ENCODE assay signal across 14 cellular contexts in genomic region chr19:36142046-36142445, GRCh38. TPM values are rescaled to one million over a fixed set of nuclear protein-coding genes. Genes with fewer than 3 reads are reported as not detected.
DNase-seq lines count a peak whose midpoint lies in the region; ATAC-seq, FAIRE-seq and TF ChIP-seq lines count a peak whose summit lies in the region.
"Had no signal": no experiment of that assay in that cellular context is flagged by ENCODE, and none has a peak within 500 bp of the region (broad histone marks: within the 10 kb centered on the region; RNA-seq: fewer than 3 reads in every experiment).

No MANE protein-coding gene starts in this region.

- H3K4me1 ChIP-seq in A549 (peaks cover 23% of the 10 kb centered on the region), GM23338 (ENCODE audit: insufficient read depth) (no peaks in the 10 kb centered on the region; the same call in 1 of the 2 replicates), breast epithelium (peaks cover 0 to 4% of the 10 kb centered on the region in 2 donors)

- peaks cover 52% of the 10 kb centered on the region for H3K36me3 Mint-ChIP-seq in GM23338 (ENCODE audit: low read depth)
- H3K36me3 Mint-ChIP-seq in naive thymus-derived CD8-positive, alpha-beta T cell = peaks cover 0 to 50% (median 13%) of the 10 kb centered on the region in 3 donors

- peak overlapping the region; percentile 100 for H3K4me3 Mint-ChIP-seq in GM23338
- peak overlapping the region in 4 of 10 donors; percentile 93 to 96 (median 95) for H3K4me3 Mint-ChIP-seq in naive thymus-derived CD8-positive, alpha-beta T cell

- H3K27ac Mint-ChIP-seq in GM23338 = peak overlapping the region; percentile 93; the same call in 1 of the 2 replicates
- H3K27ac Mint-ChIP-seq in naive thymus-derived CD8-positive, alpha-beta T cell = peak overlapping the region in 8 of 10 donors; percentile 52 to 97 (median 93)

- TF ChIP-seq POLR2A in A549 (IDR thresholded peaks at IDR 0.05; ENCODE audit: low read length) = no peak
- TF ChIP-seq POLR2A in breast epithelium (IDR thresholded peaks at IDR 0.05) = no peak

- H3F3A ChIP-seq in GM23338 (replicated peaks; ENCODE audit: low read depth) = peaks cover 9% of the 10 kb centered on the region; the same call in 1 of the 2 replicates

- ATAC-seq in A549 (no peak), GM23338 (no peak), HG02885 (IDR thresholded peaks at IDR 0.05; ENCODE audit: poor library complexity, unreplicated experiment) (no peak), HG03520 (IDR thresholded peaks at IDR 0.05; ENCODE audit: unreplicated experiment) (no peak)
- ATAC-seq in naive thymus-derived CD8-positive, alpha-beta T cell = no peak
- ATAC-seq: pancreas had no signal

- no peak for DNase-seq in A549 (ENCODE audit: low read depth in 1 of 2, low spot score in 1 of 2)
- DNase-seq in GM23338 (ENCODE audit: low spot score) = no peak
- no peak for DNase-seq in breast epithelium (ENCODE audit: low spot score in 2 of 2)
- no peak for DNase-seq in naive thymus-derived CD8-positive, alpha-beta T cell
- DNase-seq in NCI-H2081 (lab: John Stamatoyannopoulos, UW) = no peak
- no peak for DNase-seq in SHP77 treated with DMSO at 0.1 percent for 48 hours (lab: John Stamatoyannopoulos, UW)
- DNase-seq: kidney; NCI-H774; stimulated activated CD4-positive, alpha-beta T cell treated with anti-CD3 and anti-CD28 coated beads, Interleukin-4, amount 100 ng/mL, for 4 hours had no signal

- no peak for TF ChIP-seq RAD21 in A549 (conservative IDR thresholded peaks at IDR 0.05 in 1 of 2, IDR thresholded peaks at IDR 0.05 in 1 of 2)

- H3K27me3 Mint-ChIP-seq in GM23338 (ENCODE audit: insufficient read depth, low read depth, poor library complexity) = peaks cover 8% of the 10 kb centered on the region
- no peaks in the 10 kb centered on the region for H3K27me3 Mint-ChIP-seq in naive thymus-derived CD8-positive, alpha-beta T cell

- FAIRE-seq in A549 (lab: Jason Lieb, UNC) = no peak
- FAIRE-seq: kidney, pancreas had no signal

- no peaks in the 10 kb centered on the region for H3K9me2 ChIP-seq in GM23338 (ENCODE audit: insufficient read depth)

- WGBS in A549 (ENCODE audit: missing lambda C conversion rate) = 95% methylated on average over 14 of the region's 14 CpGs

- peaks cover 11% of the 10 kb centered on the region for H3K4me1 Mint-ChIP-seq in GM23338
- H3K4me1 Mint-ChIP-seq in naive thymus-derived CD8-positive, alpha-beta T cell = peaks cover 15 to 19% (median 19%) of the 10 kb centered on the region in 4 donors

- POLR2A ChIA-PET in A549 (lab: Yijun Ruan, JAX) = no interaction called here
- POLR2A ChIA-PET in naive thymus-derived CD8-positive, alpha-beta T cell (lab: Charles Lee) = no interaction called here

- H3K4me2 ChIP-seq in A549 (peak overlapping the region; percentile 69), GM23338 (peak overlapping the region; percentile 62)

- H3K27me3 ChIP-seq in GM23338 (ENCODE audit: insufficient read depth) = no peaks in the 10 kb centered on the region
- no peaks in the 10 kb centered on the region for H3K27me3 ChIP-seq in breast epithelium
- H3K27me3 ChIP-seq: pancreas had no signal

- H3K27ac ChIP-seq in A549 = no peak overlapping the region
- no peak overlapping the region for H3K27ac ChIP-seq in GM23338 (ENCODE audit: low read depth)
- H3K27ac ChIP-seq in breast epithelium = peak overlapping the region; percentile 97 to 100
- H3K27ac ChIP-seq: pancreas had no signal

- no peak overlapping the region for H3K4me3 ChIP-seq in A549
- H3K4me3 ChIP-seq in GM23338 = peak overlapping the region; percentile 100
- H3K4me3 ChIP-seq in breast epithelium = no peak overlapping the region

- CTCF ChIA-PET in A549 (lab: Yijun Ruan, JAX) = interaction anchor here (1.2 to 7.1 kb wide), 5 partner anchors 11 to 41 kb away, joined by 3 to 61 read pairs (median 9); no protein-coding TSS in a partner anchor

- TF ChIP-seq CTCF in A549 (IDR thresholded peaks at IDR 0.05) (no peak), GM23338 (conservative IDR thresholded peaks at IDR 0.05; ENCODE audit: low read depth in 2 of 2) (no peak), breast epithelium (IDR thresholded peaks at IDR 0.05) (no peak)

- no peak overlapping the region for H2AFZ ChIP-seq in GM23338

- H3K79me2 ChIP-seq in GM23338 (replicated peaks; ENCODE audit: insufficient read depth) = peaks cover 6% of the 10 kb centered on the region

- peaks cover 22% of the 10 kb centered on the region for H3K36me3 ChIP-seq in GM23338 (ENCODE audit: insufficient read depth)
- peaks cover 5% of the 10 kb centered on the region for H3K36me3 ChIP-seq in breast epithelium

- peaks cover 8% of the 10 kb centered on the region; the same call in 1 of the 2 replicates for H4K20me1 ChIP-seq in GM23338 (replicated peaks; ENCODE audit: insufficient read depth)

- H3K9me3 Mint-ChIP-seq in GM23338 = no peaks in the 10 kb centered on the region
- peaks cover 0 to 2% (median 0%) of the 10 kb centered on the region in 9 donors for H3K9me3 Mint-ChIP-seq in naive thymus-derived CD8-positive, alpha-beta T cell

- intact Hi-C loops in breast epithelium (cut with DNase I; ENCODE audit: low total_unique reads) = loop anchor here (5.0 kb wide), 1 partner anchor 875 kb away; the partner anchor contains the start of gene USF2

- no peak for TF ChIP-seq EP300 in A549 (IDR thresholded peaks at IDR 0.05)

- H3K9me3 ChIP-seq in A549 (no peaks in the 10 kb centered on the region), breast epithelium (no peaks in the 10 kb centered on the region)
- H3K9me3 ChIP-seq: pancreas, thoracic aorta had no signal

TF ChIP-seq in A549, 52 proteins besides CTCF, POLR2A, EP300 and RAD21 (continues in another document):
- no peak for TF ChIP-seq SMC3 (IDR thresholded peaks at IDR 0.05)
- TF ChIP-seq RARB (CRISPR knock-in tag; IDR thresholded peaks at IDR 0.05) = no peak

TF ChIP-seq in GM23338, 12 proteins besides CTCF, POLR2A, EP300 and RAD21 (continues in another document):
- TF ChIP-seq NANOG (IDR thresholded peaks at IDR 0.05; ENCODE audit: borderline replicate concordance) = no peak

RNA-seq across cellular contexts. Expression of gene CAPNS1, which starts 2.2 kb away (rescaled TPM):
- polyA plus RNA-seq in A549 (2011; rRNA removed) = 1,014 and 1,236 TPM in 2 replicates
- polyA plus RNA-seq in A549 (2012; cell fraction: cytosol; rRNA removed) = 1,125 and 1,682 TPM in 2 replicates
- polyA plus RNA-seq in A549 (2012; cell fraction: nucleus; rRNA removed) = 829 and 1,189 TPM in 2 replicates
- 1,540 to 1,639 TPM (median 1,551 TPM) in 3 replicates for polyA plus RNA-seq in A549 (2017; fragmentation: RNase III; extraction: RNeasy Plus Mini Kit Qiagen cat#74134 plus additional on column Dnase treatment)
- polyA minus RNA-seq in A549 (2011; rRNA and poly(A)+ RNA removed) = 1,088 and 1,267 TPM in 2 replicates
- total RNA-seq in GM23338 (2014; rRNA removed; shearing (Covaris generic)) = 112 and 123 TPM in 2 replicates
- polyA plus RNA-seq in GM23338 (2016; fragmentation: Nextera tagmentation; extraction: Ambion mirVana) = 227 and 230 TPM in 2 replicates
- 100 to 1,000 TPM; 144 to 286 (median 200) TPM for total RNA-seq in breast epithelium
- total RNA-seq in naive thymus-derived CD8-positive, alpha-beta T cell = 100 to 1,000 TPM; 228 to 239 TPM
- 100 to 1,000 TPM in 1 of 3 donors, 10 to 100 TPM in 2; 93.4 to 137 (median 100.0) TPM for polyA plus RNA-seq in naive thymus-derived CD8-positive, alpha-beta T cell

RNA-seq across cellular contexts. Expression of gene COX7A1, which starts 10.2 kb away (rescaled TPM):
- polyA plus RNA-seq in A549 (2011; rRNA removed) (not detected in 2 replicates), A549 (2017; fragmentation: RNase III; extraction: RNeasy Plus Mini Kit Qiagen cat#74134 plus additional on column Dnase treatment) (not detected in 3 replicates), GM23338 (2016; fragmentation: Nextera tagmentation; extraction: Ambion mirVana) (5.5 and 6.3 TPM in 2 replicates)
- not detected in 2 replicates for polyA plus RNA-seq in A549 (2012; cell fraction: cytosol; rRNA removed)
- not detected in 2 replicates for polyA plus RNA-seq in A549 (2012; cell fraction: nucleus; rRNA removed)
- not detected in 2 replicates for polyA minus RNA-seq in A549 (2011; rRNA and poly(A)+ RNA removed)
- total RNA-seq in GM23338 (2014; rRNA removed; shearing (Covaris generic)) = 0.52 TPM in 1 of 2 replicates, not detected in the other
- total RNA-seq in breast epithelium = 10 to 100 TPM; 20.8 to 69.3 (median 29.5) TPM
- not detected for total RNA-seq in naive thymus-derived CD8-positive, alpha-beta T cell
- polyA plus RNA-seq in naive thymus-derived CD8-positive, alpha-beta T cell = not detected
- total RNA-seq: T-helper 1 cell treated with Interleukin-12 subunit alpha and Interleukin-12 subunit beta and Interleukin-4 antibody, amounts not matched to agents 30 ng/mL and 1 ng/mL, for 36 hours had no signal

RNA-seq across cellular contexts. Expression of gene TBCB, which starts 26.8 kb away (rescaled TPM):
- polyA plus RNA-seq in A549 (2011; rRNA removed) (384 and 395 TPM in 2 replicates), A549 (2017; fragmentation: RNase III; extraction: RNeasy Plus Mini Kit Qiagen cat#74134 plus additional on column Dnase treatment) (352 to 400 TPM (median 397 TPM) in 3 replicates), GM23338 (2016; fragmentation: Nextera tagmentation; extraction: Ambion mirVana) (277 and 290 TPM in 2 replicates)
- polyA plus RNA-seq in A549 (2012; cell fraction: cytosol; rRNA removed) = 1,257 and 1,314 TPM in 2 replicates
- 726 and 838 TPM in 2 replicates for polyA plus RNA-seq in A549 (2012; cell fraction: nucleus; rRNA removed)
- polyA minus RNA-seq in A549 (2011; rRNA and poly(A)+ RNA removed) = 256 and 287 TPM in 2 replicates
- total RNA-seq in GM23338 (2014; rRNA removed; shearing (Covaris generic)) = 254 and 275 TPM in 2 replicates
- total RNA-seq in breast epithelium = 100 to 1,000 TPM; 106 to 146 (median 124) TPM
- total RNA-seq in naive thymus-derived CD8-positive, alpha-beta T cell = 100 to 1,000 TPM; 111 to 120 TPM
- 100 to 1,000 TPM; 169 to 208 (median 179) TPM for polyA plus RNA-seq in naive thymus-derived CD8-positive, alpha-beta T cell

RNA-seq across cellular contexts. Expression of gene POLR2I, which starts 27.4 kb away (rescaled TPM):
- polyA plus RNA-seq in A549 (2011; rRNA removed) (107 and 123 TPM in 2 replicates), A549 (2017; fragmentation: RNase III; extraction: RNeasy Plus Mini Kit Qiagen cat#74134 plus additional on column Dnase treatment) (264 to 284 TPM (median 277 TPM) in 3 replicates), GM23338 (2016; fragmentation: Nextera tagmentation; extraction: Ambion mirVana) (413 and 427 TPM in 2 replicates)
- 490 and 587 TPM in 2 replicates for polyA plus RNA-seq in A549 (2012; cell fraction: cytosol; rRNA removed)
- 232 and 242 TPM in 2 replicates for polyA plus RNA-seq in A549 (2012; cell fraction: nucleus; rRNA removed)
- polyA minus RNA-seq in A549 (2011; rRNA and poly(A)+ RNA removed) = 379 and 495 TPM in 2 replicates
- 94.0 and 110 TPM in 2 replicates for total RNA-seq in GM23338 (2014; rRNA removed; shearing (Covaris generic))
- 10 to 100 TPM; 44.2 to 68.2 (median 58.2) TPM for total RNA-seq in breast epithelium
- total RNA-seq in naive thymus-derived CD8-positive, alpha-beta T cell = 10 to 100 TPM; 37.2 to 48.8 TPM
- 100 to 1,000 TPM; 124 to 168 (median 149) TPM for polyA plus RNA-seq in naive thymus-derived CD8-positive, alpha-beta T cell

RNA-seq across cellular contexts. Expression of gene OVOL3, which starts 31.1 kb away (rescaled TPM):
- polyA plus RNA-seq in A549 (2011; rRNA removed) (not detected in 2 replicates), A549 (2017; fragmentation: RNase III; extraction: RNeasy Plus Mini Kit Qiagen cat#74134 plus additional on column Dnase treatment) (0.14 to 0.63 TPM (median 0.31 TPM) in 3 replicates), GM23338 (2016; fragmentation: Nextera tagmentation; extraction: Ambion mirVana) (not detected in 2 replicates)
- 0.43 and 0.70 TPM in 2 replicates for polyA plus RNA-seq in A549 (2012; cell fraction: cytosol; rRNA removed)
- 3.4 and 6.1 TPM in 2 replicates for polyA plus RNA-seq in A549 (2012; cell fraction: nucleus; rRNA removed)
- polyA minus RNA-seq in A549 (2011; rRNA and poly(A)+ RNA removed) = not detected in 2 replicates
- not detected in 2 replicates for total RNA-seq in GM23338 (2014; rRNA removed; shearing (Covaris generic))
- not detected for total RNA-seq in breast epithelium
- total RNA-seq in naive thymus-derived CD8-positive, alpha-beta T cell = not detected
- polyA plus RNA-seq in naive thymus-derived CD8-positive, alpha-beta T cell = not detected
- total RNA-seq: kidney; pancreas; T-helper 1 cell treated with Interleukin-12 subunit alpha and Interleukin-12 subunit beta and Interleukin-4 antibody, amounts not matched to agents 30 ng/mL and 1 ng/mL, for 36 hours; thoracic aorta had no signal
- polyA plus RNA-seq: pancreas had no signal

Comparison
In these comparisons a context has a peak if more than half of its experiments do, and no peak if none do; other contexts are left out.
1. H3K27ac ChIP-seq: peak in breast epithelium (2 of 2); none in A549 (0 of 2) and GM23338 (single experiment).
2. RNA of gene COX7A1, which starts 10.2 kb away (total RNA-seq): 20.8 to 69.3 TPM in breast epithelium; 0.52 TPM in GM23338 and not detected in naive thymus-derived CD8-positive, alpha-beta T cell; every median in the first group is over 10 times any median in the second.